In genomic region chr5:16774806-16775205, GRCh38 we compare ENCODE assay signal across 1 cellular context.
TF ChIP-seq lines count a peak whose summit lies in the region.

No MANE protein-coding gene starts in this region.

TF ChIP-seq in IMR-90, 13 proteins besides CTCF, POLR2A, EP300 and RAD21:
- TF ChIP-seq MAFK (IDR thresholded peaks at IDR 0.05; ENCODE audit: low read depth, low read length) (no peak), CEBPB (IDR thresholded peaks at IDR 0.05; ENCODE audit: low read depth, low read length) (peak; percentile 63), BHLHE40 (IDR thresholded peaks at IDR 0.05; ENCODE audit: low read depth, low read length) (peak; percentile 37; the same call in 1 of the 2 replicates)
